Comparison of ENCODE assay signal across 23 cellular contexts in genomic region chr2:124993809-124994208, GRCh38.
A peak's percentile ranks its signal among the peaks of the same experiment; 100 is the strongest.
DNase-seq lines count a peak whose midpoint lies in the region; ATAC-seq, FAIRE-seq and TF ChIP-seq lines count a peak whose summit lies in the region.
"Had no signal": no experiment of that assay in that cellular context is flagged by ENCODE, and none has a peak within 500 bp of the region (broad histone marks: within the 10 kb centered on the region; RNA-seq: fewer than 3 reads in every experiment).

No MANE protein-coding gene starts in this region.

- H3K23ac ChIP-seq in H1 (ENCODE audit: insufficient read length), result no peak overlapping the region

- H3K9me2 ChIP-seq in PC-3 (replicated peaks; ENCODE audit: low read length), result no peaks in the 10 kb centered on the region
- H3K9me2 ChIP-seq in OCI-LY7 (ENCODE audit: insufficient read depth, low read length), result no peaks in the 10 kb centered on the region

- H3F3A ChIP-seq in PC-3 (ENCODE audit: low read length, unreplicated experiment), result no peaks in the 10 kb centered on the region

- H3K36me3 ChIP-seq in PC-3 (ENCODE audit: low read depth, low read length), result no peaks in the 10 kb centered on the region
- H3K36me3 ChIP-seq in astrocyte (ENCODE audit: insufficient read depth, low read length), result no peaks in the 10 kb centered on the region
- peaks cover 0 to 2% (median 0%) of the 10 kb centered on the region in 4 experiments; a peak in 2 of 8 replicates for H3K36me3 ChIP-seq in H1 (ENCODE audit: control insufficient read depth in 2 of 4, insufficient read depth in 4 of 4, low read length in 3 of 4)
- no peaks in the 10 kb centered on the region for H3K36me3 ChIP-seq in OCI-LY7 (ENCODE audit: insufficient read depth, low read length)
- H3K36me3 ChIP-seq in breast epithelium, result no peaks in the 10 kb centered on the region
- H3K36me3 ChIP-seq: BLaER1 treated with 17β-estradiol and CSF1 and Interleukin-3, amounts not matched to agents 10 nM and 100 nM had no signal

- no peak overlapping the region for H3K56ac ChIP-seq in H1 (replicated peaks; ENCODE audit: insufficient read length, low read depth, low read length)

- TF ChIP-seq RAD21 in H1 (IDR thresholded peaks at IDR 0.05 in 1 of 2, conservative IDR thresholded peaks at IDR 0.05 in 1 of 2; ENCODE audit: low read depth in 2 of 2, low read length in 2 of 2), result no peak

- H3K4me2 ChIP-seq in PC-3 (ENCODE audit: low read length) (peak overlapping the region; percentile 31), astrocyte (ENCODE audit: low read length) (peak overlapping the region; percentile 52), H1 (ENCODE audit: insufficient read depth in 1 of 2, low read depth in 2 of 2, low read length in 2 of 2) (no peak overlapping the region), OCI-LY7 (ENCODE audit: low read length) (no peak overlapping the region)
- H3K4me2 ChIP-seq: A549; BLaER1 treated with 17β-estradiol and CSF1 and Interleukin-3, amounts not matched to agents 10 nM and 100 nM had no signal

- H2AK5ac ChIP-seq in H1 (ENCODE audit: low read depth, low read length), result no peak overlapping the region

- H2BK12ac ChIP-seq in H1 (ENCODE audit: low read depth, low read length), result no peak overlapping the region

- H2AFZ ChIP-seq in PC-3 (ENCODE audit: low read length) (peak overlapping the region; percentile 53; the same call in 1 of the 2 replicates), astrocyte (ENCODE audit: low read depth, low read length) (peak overlapping the region; percentile 56), H1 (ENCODE audit: low read length) (no peak overlapping the region), OCI-LY7 (ENCODE audit: low read length) (no peak overlapping the region)

- H3K4me1 ChIP-seq in PC-3 (ENCODE audit: insufficient read depth, low read length), result no peaks in the 10 kb centered on the region
- no peaks in the 10 kb centered on the region for H3K4me1 ChIP-seq in astrocyte (ENCODE audit: insufficient read depth, low read length)
- H3K4me1 ChIP-seq in H1 (replicated peaks in 1 of 4; ENCODE audit: control insufficient read depth in 3 of 4, insufficient read depth in 4 of 4, low read length in 3 of 4), result peaks cover 5 to 25% (median 19%) of the 10 kb centered on the region in 4 experiments; a peak in 4 of 7 replicates
- H3K4me1 ChIP-seq in OCI-LY7 (ENCODE audit: insufficient read depth, low read length, poor library complexity, severe bottlenecking), result no peaks in the 10 kb centered on the region
- H3K4me1 ChIP-seq in breast epithelium, result no peaks in the 10 kb centered on the region
- H3K4me1 ChIP-seq: A549; BLaER1 treated with 17β-estradiol and CSF1 and Interleukin-3, amounts not matched to agents 10 nM and 100 nM had no signal

- no TSS peak for BruUV-seq in PC-3 (replicated peaks; lab: Mats Ljungman, UMichigan)
- BruUV-seq in OCI-LY7 (replicated peaks; lab: Mats Ljungman, UMichigan), result no TSS peak

- H4K8ac ChIP-seq in H1 (ENCODE audit: extremely low read depth, insufficient read depth, low read length), result no peak overlapping the region

- no peak for TF ChIP-seq POLR2A in H1 (IDR thresholded peaks at IDR 0.05; ENCODE audit: control extremely low read depth in 1 of 2, low read depth in 2 of 2, low read length in 2 of 2)
- no peak for TF ChIP-seq POLR2A in breast epithelium (IDR thresholded peaks at IDR 0.05)

- peak overlapping the region; percentile 75; the same call in 1 of the 2 replicates for H2BK20ac ChIP-seq in H1 (ENCODE audit: low read length)

- POLR2A ChIA-PET in PC-3 (lab: Charles Lee; ENCODE audit: unreplicated experiment), result no interaction called here
- POLR2A ChIA-PET in H1 (lab: Charles Lee; ENCODE audit: partially characterized antibody), result no interaction called here
- POLR2A ChIA-PET in OCI-LY7 (lab: Charles Lee), result no interaction called here

- H3K4me1 Mint-ChIP-seq in astrocyte (ENCODE audit: low read depth, unreplicated experiment), result no peaks in the 10 kb centered on the region
- H3K4me1 Mint-ChIP-seq: B cell had no signal

- no peak for ATAC-seq in PC-3
- ATAC-seq: A549; CD8-positive, alpha-beta T cell had no signal

- H4K91ac ChIP-seq in H1 (replicated peaks; ENCODE audit: insufficient read length, low read length), result no peak overlapping the region

- H3K27me3 Mint-ChIP-seq in astrocyte (ENCODE audit: low read depth, unreplicated experiment), result no peaks in the 10 kb centered on the region
- H3K27me3 Mint-ChIP-seq: B cell; CD4-positive, alpha-beta T cell had no signal

- no peaks in the 10 kb centered on the region for H3K36me3 Mint-ChIP-seq in astrocyte (ENCODE audit: low read depth, unreplicated experiment)
- H3K36me3 Mint-ChIP-seq: CD8-positive, alpha-beta T cell had no signal

- intact Hi-C loops in PC-3 (cut with micrococcal nuclease), result no loop called here
- intact Hi-C loops in OCI-LY7 (cut with micrococcal nuclease; ENCODE audit: unreplicated experiment), result no loop called here
- intact Hi-C loops in breast epithelium (cut with DNase I; ENCODE audit: low total_unique reads), result loop anchor here (5.0 kb wide), 1 partner anchor 897 kb away; no protein-coding TSS in a partner anchor

- no peak overlapping the region for H3K4ac ChIP-seq in H1 (replicated peaks; ENCODE audit: insufficient read length, low read depth, low read length)

- no peak overlapping the region for H2BK5ac ChIP-seq in H1 (ENCODE audit: low read depth, low read length)

- H3K23me2 ChIP-seq in H1 (ENCODE audit: low read depth, low read length), result no peaks in the 10 kb centered on the region

- no peak overlapping the region for H3K9ac ChIP-seq in PC-3 (ENCODE audit: low read length)
- H3K9ac ChIP-seq in astrocyte (ENCODE audit: low read length), result no peak overlapping the region
- no peak overlapping the region for H3K9ac ChIP-seq in H1 (replicated peaks in 1 of 4; ENCODE audit: extremely low read depth in 1 of 4, low read depth in 3 of 4, low read length in 3 of 4)
- H3K9ac ChIP-seq: BLaER1 treated with 17β-estradiol and CSF1 and Interleukin-3, amounts not matched to agents 10 nM and 100 nM had no signal

- 95% methylated on average over 4 of the region's 4 CpGs; no CpG with 5 or more reads in 1 of the 2 experiments for WGBS in H1 (ENCODE audit: extremely low coverage in 1 of 2, insufficient coverage in 1 of 2, insufficient read length in 1 of 2, insufficient replicate concordance in 2 of 2, low coverage in 1 of 2, low lambda C conversion rate in 2 of 2, missing lambda C conversion rate in 1 of 2), 2 experiments

- no peak overlapping the region for H3K4me3 Mint-ChIP-seq in astrocyte (ENCODE audit: unreplicated experiment)
- H3K4me3 Mint-ChIP-seq: B cell; CD4-positive, alpha-beta T cell; CD8-positive, alpha-beta T cell had no signal

- H3K27ac Mint-ChIP-seq in astrocyte (ENCODE audit: unreplicated experiment), result no peak overlapping the region
- H3K27ac Mint-ChIP-seq: B cell; CD4-positive, alpha-beta T cell; CD8-positive, alpha-beta T cell had no signal

- H3K27me3 ChIP-seq in PC-3 (ENCODE audit: low read length) (no peaks in the 10 kb centered on the region), astrocyte (ENCODE audit: insufficient read depth, low read length) (no peaks in the 10 kb centered on the region), H1 (replicated peaks in 1 of 4; ENCODE audit: control insufficient read depth in 3 of 4, extremely low read depth in 1 of 4, insufficient read depth in 3 of 4, low read length in 3 of 4) (no peaks in the 10 kb centered on the region), breast epithelium (no peaks in the 10 kb centered on the region)
- H3K27me3 ChIP-seq: BLaER1 treated with 17β-estradiol and CSF1 and Interleukin-3, amounts not matched to agents 10 nM and 100 nM had no signal

- peak; percentile 31 for DNase-seq in M059J (ENCODE audit: low read depth)
- no peak for DNase-seq in PC-3
- DNase-seq in astrocyte (ENCODE audit: low read depth), result no peak
- DNase-seq in H1 (ENCODE audit: low read depth in 1 of 2, low spot score in 2 of 2), result no peak
- no peak for DNase-seq in NCI-H2171 treated with DMSO at 0.1 percent for 48 hours (lab: John Stamatoyannopoulos, UW)
- DNase-seq in OCI-LY7 (ENCODE audit: low spot score), result no peak
- no peak for DNase-seq in breast epithelium (ENCODE audit: low spot score in 2 of 2)
- DNase-seq: AML-193; Caco-2; Calu3; CD4-positive, alpha-beta T cell; CD8-positive, alpha-beta T cell; DMS79 treated with DMSO at 0.1 percent for 48 hours; GF-D8 had no signal

- no peaks in the 10 kb centered on the region for H3K79me1 ChIP-seq in H1 (ENCODE audit: low read depth, low read length)

- H3K27ac ChIP-seq in PC-3 (ENCODE audit: low read length), result no peak overlapping the region
- no peak overlapping the region for H3K27ac ChIP-seq in astrocyte (ENCODE audit: low read depth, low read length)
- H3K27ac ChIP-seq in H1 (ENCODE audit: low read depth, low read length), result no peak overlapping the region; the same call in 1 of the 2 replicates
- H3K27ac ChIP-seq in OCI-LY7 (ENCODE audit: low read depth, low read length, poor library complexity, severe bottlenecking), result no peak overlapping the region
- H3K27ac ChIP-seq in breast epithelium, result no peak overlapping the region
- H3K27ac ChIP-seq: 22Rv1; A549; BLaER1 treated with 17β-estradiol and CSF1 and Interleukin-3, amounts not matched to agents 10 nM and 100 nM; C4-2B had no signal

- no peak for FAIRE-seq in astrocyte (lab: Jason Lieb, UNC)
- no peak for FAIRE-seq in H1 (lab: Jason Lieb, UNC)
- FAIRE-seq: A549, D721Med, G401.6, GM12891, GM19239 had no signal

- no peak for TF ChIP-seq EP300 in H1 (IDR thresholded peaks at IDR 0.05; ENCODE audit: borderline replicate concordance in 1 of 2, low read depth in 2 of 2, low read length in 2 of 2)

- H3K4me3 ChIP-seq in PC-3 (ENCODE audit: low read length) (peak overlapping the region; percentile 38; the same call in 1 of the 2 replicates), astrocyte (ENCODE audit: insufficient read depth, low read depth, low read length) (no peak overlapping the region), H1 (ENCODE audit: extremely low read depth in 1 of 4, insufficient read depth in 2 of 4, low read depth in 3 of 4, low read length in 4 of 4) (no peak overlapping the region), OCI-LY7 (ENCODE audit: low read depth, low read length, poor library complexity, severe bottlenecking) (no peak overlapping the region), breast epithelium (no peak overlapping the region)
- H3K4me3 ChIP-seq: A549; BLaER1 treated with 17β-estradiol and CSF1 and Interleukin-3, amounts not matched to agents 10 nM and 100 nM had no signal

- H4K5ac ChIP-seq in H1 (ENCODE audit: insufficient read length, low read depth, low read length), result no peak overlapping the region

- H3K79me2 ChIP-seq in PC-3 (ENCODE audit: low read length) (no peaks in the 10 kb centered on the region), astrocyte (ENCODE audit: insufficient read depth, low read length) (no peaks in the 10 kb centered on the region), H1 (ENCODE audit: control insufficient read depth in 1 of 2, insufficient read depth in 2 of 2, low read length in 2 of 2) (no peaks in the 10 kb centered on the region), OCI-LY7 (ENCODE audit: insufficient read depth, low read depth, low read length) (no peaks in the 10 kb centered on the region)

- no peak overlapping the region for H2BK15ac ChIP-seq in H1 (ENCODE audit: low read length)

- H2BK120ac ChIP-seq in H1 (replicated peaks; ENCODE audit: low read depth, low read length), result no peak overlapping the region

- H3K18ac ChIP-seq in H1 (ENCODE audit: extremely low read depth, low read length), result peak overlapping the region; percentile 56; the same call in 1 of the 2 replicates

- no peak overlapping the region for H3K14ac ChIP-seq in H1 (ENCODE audit: insufficient read length)

- TF ChIP-seq CTCF in PC-3 (conservative IDR thresholded peaks at IDR 0.05; ENCODE audit: low read depth, low read length) (no peak), astrocyte (IDR thresholded peaks at IDR 0.05; ENCODE audit: insufficient read depth, low read depth, low read length) (no peak), H1 (IDR thresholded peaks at IDR 0.05; ENCODE audit: control extremely low read depth in 1 of 3, insufficient read depth in 1 of 3, low read depth in 1 of 3, low read length in 3 of 3) (no peak), OCI-LY7 (conservative IDR thresholded peaks at IDR 0.05; ENCODE audit: low read length) (no peak), breast epithelium (IDR thresholded peaks at IDR 0.05) (no peak)

- H3K9me3 ChIP-seq in PC-3 (ENCODE audit: low read length) (no peaks in the 10 kb centered on the region), astrocyte (ENCODE audit: insufficient read depth, low read depth, low read length) (no peaks in the 10 kb centered on the region), H1 (ENCODE audit: insufficient read depth in 2 of 2, low read depth in 1 of 2, low read length in 1 of 2) (0 out of 4 replicates have a peak, but pooled peaks cover 0 to 3% of the 10 kb centered on the region in 2 experiments), OCI-LY7 (ENCODE audit: low read length) (no peaks in the 10 kb centered on the region), breast epithelium (no peaks in the 10 kb centered on the region)
- H3K9me3 ChIP-seq: A549; BLaER1 treated with 17β-estradiol and CSF1 and Interleukin-3, amounts not matched to agents 10 nM and 100 nM; Caco-2 had no signal

- CTCF ChIA-PET in PC-3 (lab: Charles Lee) (no interaction called here), H1 (lab: Charles Lee; ENCODE audit: partially characterized antibody) (no interaction called here), OCI-LY7 (lab: Charles Lee; ENCODE audit: unreplicated experiment) (no interaction called here)

- H4K20me1 ChIP-seq in PC-3 (ENCODE audit: low read length), result no peaks in the 10 kb centered on the region
- H4K20me1 ChIP-seq in astrocyte (ENCODE audit: insufficient read depth, low read length), result no peaks in the 10 kb centered on the region
- H4K20me1 ChIP-seq in H1 (replicated peaks in 1 of 2; ENCODE audit: control insufficient read depth in 1 of 2, insufficient read depth in 2 of 2, low read length in 2 of 2), result no peaks in the 10 kb centered on the region
- no peaks in the 10 kb centered on the region for H4K20me1 ChIP-seq in OCI-LY7 (ENCODE audit: insufficient read depth, low read length)
- H4K20me1 ChIP-seq: BLaER1 treated with 17β-estradiol and CSF1 and Interleukin-3, amounts not matched to agents 10 nM and 100 nM had no signal

- H3K9me3 Mint-ChIP-seq in astrocyte (ENCODE audit: unreplicated experiment), result no peaks in the 10 kb centered on the region

Comparison
In these comparisons a context has a peak if more than half of its experiments do, and no peak if none do; other contexts are left out.
1. H2AFZ ChIP-seq: peak in PC-3 (single experiment) and astrocyte (single experiment); none in H1 (single experiment) and OCI-LY7 (single experiment).
2. H3K4me2 ChIP-seq: peak in PC-3 (single experiment) and astrocyte (single experiment); none in H1 (0 of 2) and OCI-LY7 (single experiment).